ENCODE assay signal across 15 cellular contexts in genomic region chr2:233439191-233439590, GRCh38.
A peak's percentile ranks its signal among the peaks of the same experiment; 100 is the strongest.
DNase-seq lines count a peak whose midpoint lies in the region; ATAC-seq and TF ChIP-seq lines count a peak whose summit lies in the region.
"Had no signal": no experiment of that assay in that cellular context is flagged by ENCODE, and none has a peak within 500 bp of the region (broad histone marks: within the 10 kb centered on the region; RNA-seq: fewer than 3 reads in every experiment).

No MANE protein-coding gene starts in this region.

- H3F3A ChIP-seq in PC-3 (ENCODE audit: low read length, unreplicated experiment) (no peaks in the 10 kb centered on the region), PC-9 (ENCODE audit: insufficient read depth, low read depth) (peaks cover 23% of the 10 kb centered on the region)

- H3K4me2 ChIP-seq in PC-3 (ENCODE audit: low read length) (no peak overlapping the region), PC-9 (no peak overlapping the region)

- BruUV-seq in A673 (replicated peaks; lab: Mats Ljungman, UMichigan) (no TSS peak), PC-3 (replicated peaks; lab: Mats Ljungman, UMichigan) (no TSS peak), PC-9 (replicated peaks; lab: Mats Ljungman, UMichigan) (no TSS peak)

- peaks cover 18% of the 10 kb centered on the region for H3K36me3 Mint-ChIP-seq in nephron (ENCODE audit: low read depth)

- peak; percentile 36; the same call in 1 of the 2 replicates for ATAC-seq in PC-3
- ATAC-seq in GM19324 (IDR thresholded peaks at IDR 0.05; ENCODE audit: low FRiP score, unreplicated experiment) = no peak
- ATAC-seq: activated CD4-positive, CD25-positive, alpha-beta regulatory T cell treated with anti-CD3 and anti-CD28 coated beads, Interleukin-2, amount 50 U/mL, for 24 hours; activated T-cell treated with anti-CD3 and anti-CD28 coated beads, Interleukin-2, amount 50 U/mL, for 4 hours had no signal

- no peaks in the 10 kb centered on the region for H3K79me2 ChIP-seq in PC-3 (ENCODE audit: low read length)
- 0 out of 2 replicates have a peak, but pooled peaks cover 3% of the 10 kb centered on the region for H3K79me2 ChIP-seq in PC-9 (ENCODE audit: low read depth)

- no peaks in the 10 kb centered on the region for H3K9me2 ChIP-seq in PC-3 (replicated peaks; ENCODE audit: low read length)
- no peaks in the 10 kb centered on the region for H3K9me2 ChIP-seq in PC-9 (ENCODE audit: insufficient read depth)

- H4K20me1 ChIP-seq in PC-3 (ENCODE audit: low read length) (no peaks in the 10 kb centered on the region), PC-9 (ENCODE audit: insufficient read depth) (0 out of 2 replicates have a peak, but pooled peaks cover 3% of the 10 kb centered on the region)

- CTCF ChIA-PET in A673 (lab: Charles Lee) (no interaction called here), PC-3 (lab: Charles Lee) (no interaction called here), PC-9 (lab: Charles Lee) (interaction anchor here (0.6 kb wide), 1 partner anchor 205 kb away, joined by 3 read pairs; no protein-coding TSS in a partner anchor)

- H3K9ac ChIP-seq in PC-3 (ENCODE audit: low read length) = no peak overlapping the region

- peak; percentile 72 for DNase-seq in A673 (ENCODE audit: low spot score)
- peak; percentile 32 for DNase-seq in PC-3
- DNase-seq in fibroblast of mammary gland (ENCODE audit: low read depth) = peak; percentile 56
- no peak for DNase-seq in NCI-H2029 treated with DMSO at 0.1 percent for 48 hours (lab: John Stamatoyannopoulos, UW)
- DNase-seq in PC-9 = no peak
- DNase-seq in mucosa of gallbladder (ENCODE audit: low spot score) = no peak
- DNase-seq: activated T-cell treated with anti-CD3 and anti-CD28 coated beads, Interleukin-2, amount 50 U/mL, for 4 hours; DMS153; NCI-H1048; NCI-H345; upper lobe of left lung had no signal

- TF ChIP-seq CTCF in A673 (conservative IDR thresholded peaks at IDR 0.05; ENCODE audit: low read depth, low read length) (no peak), PC-3 (conservative IDR thresholded peaks at IDR 0.05; ENCODE audit: low read depth, low read length) (no peak), fibroblast of mammary gland (conservative IDR thresholded peaks at IDR 0.05; ENCODE audit: control insufficient read depth, insufficient read depth, low read depth, low read length) (no peak), nephron (IDR thresholded peaks at IDR 0.05; ENCODE audit: unreplicated experiment in 3 of 3) (no peak), PC-9 (conservative IDR thresholded peaks at IDR 0.05) (no peak)

- intact Hi-C loops in A673 (cut with micrococcal nuclease; ENCODE audit: unreplicated experiment) (no loop called here), PC-3 (cut with micrococcal nuclease) (no loop called here), PC-9 (cut with micrococcal nuclease; ENCODE audit: unreplicated experiment) (no loop called here)

- H2AFZ ChIP-seq in PC-3 (ENCODE audit: low read length) (no peak overlapping the region), PC-9 (no peak overlapping the region)

- no peak overlapping the region for H3K27ac ChIP-seq in A673 (ENCODE audit: low read depth, low read length, poor library complexity, severe bottlenecking)
- no peak overlapping the region for H3K27ac ChIP-seq in PC-3 (ENCODE audit: low read length)
- H3K27ac ChIP-seq in PC-9 = no peak overlapping the region
- H3K27ac ChIP-seq: upper lobe of left lung had no signal

- H3K9me3 Mint-ChIP-seq in nephron = no peaks in the 10 kb centered on the region
- H3K9me3 Mint-ChIP-seq: activated T-cell treated with anti-CD3 and anti-CD28 coated beads, Interleukin-2, amount 50 U/mL, for 4 hours; brain had no signal

- H3K36me3 ChIP-seq in A673 (ENCODE audit: insufficient read depth, low read length, poor library complexity, severe bottlenecking) = peaks cover 29% of the 10 kb centered on the region
- peaks cover 32% of the 10 kb centered on the region; the same call in 1 of the 2 replicates for H3K36me3 ChIP-seq in PC-3 (ENCODE audit: low read depth, low read length)
- peaks cover 21% of the 10 kb centered on the region; the same call in 1 of the 2 replicates for H3K36me3 ChIP-seq in PC-9 (ENCODE audit: low read depth)

- peak overlapping the region; percentile 5 to 53 (median 29) for H3K27ac Mint-ChIP-seq in nephron

- peaks cover 4% of the 10 kb centered on the region for H3K4me1 ChIP-seq in A673 (ENCODE audit: insufficient read depth, low read length, poor library complexity, severe bottlenecking)
- no peaks in the 10 kb centered on the region for H3K4me1 ChIP-seq in PC-3 (ENCODE audit: insufficient read depth, low read length)
- H3K4me1 ChIP-seq in PC-9 (replicated peaks; ENCODE audit: insufficient read depth) = no peaks in the 10 kb centered on the region

- H3K27me3 ChIP-seq in A673 (replicated peaks; ENCODE audit: insufficient read depth, low read depth, low read length, poor library complexity) (no peaks in the 10 kb centered on the region), PC-3 (ENCODE audit: low read length) (no peaks in the 10 kb centered on the region), PC-9 (ENCODE audit: insufficient read depth, low read depth) (no peaks in the 10 kb centered on the region)
- H3K27me3 ChIP-seq: upper lobe of left lung had no signal

- POLR2A ChIA-PET in A673 (lab: Charles Lee; ENCODE audit: low non-redundant PET) (no interaction called here), PC-3 (lab: Charles Lee; ENCODE audit: unreplicated experiment) (no interaction called here), PC-9 (lab: Charles Lee; ENCODE audit: unreplicated experiment) (no interaction called here)

- H3K4me1 Mint-ChIP-seq in nephron = peaks cover 35% of the 10 kb centered on the region

- no peaks in the 10 kb centered on the region for H3K9me3 ChIP-seq in A673 (ENCODE audit: low read depth, low read length, poor library complexity, severe bottlenecking)
- no peaks in the 10 kb centered on the region for H3K9me3 ChIP-seq in PC-3 (ENCODE audit: low read length)
- no peaks in the 10 kb centered on the region for H3K9me3 ChIP-seq in PC-9 (ENCODE audit: insufficient read depth, low read depth)
- H3K9me3 ChIP-seq: upper lobe of left lung had no signal

- H3K4me3 ChIP-seq in A673 (ENCODE audit: low read depth, low read length, poor library complexity, severe bottlenecking) (no peak overlapping the region), PC-3 (ENCODE audit: low read length) (no peak overlapping the region), fibroblast of mammary gland (ENCODE audit: control insufficient read depth, low read depth, low read length) (no peak overlapping the region), PC-9 (no peak overlapping the region)
- H3K4me3 ChIP-seq: upper lobe of left lung had no signal

- H3K4me3 Mint-ChIP-seq in nephron = no peak overlapping the region
- H3K4me3 Mint-ChIP-seq: activated T-cell treated with anti-CD3 and anti-CD28 coated beads, Interleukin-2, amount 50 U/mL, for 4 hours; brain had no signal

- H3K27me3 Mint-ChIP-seq in nephron (ENCODE audit: low read depth) = no peaks in the 10 kb centered on the region
- H3K27me3 Mint-ChIP-seq: brain had no signal

Comparison
In these comparisons a context has a peak if more than half of its experiments do, and no peak if none do; other contexts are left out.
1. DNase-seq: peak in A673 (single experiment), PC-3 (single experiment) and fibroblast of mammary gland (single experiment); none in NCI-H2029 treated with DMSO at 0.1 percent for 48 hours (single experiment), PC-9 (0 of 2) and mucosa of gallbladder (single experiment).